ENCODE assay signal across 8 cellular contexts in the genomic region with DNA sequence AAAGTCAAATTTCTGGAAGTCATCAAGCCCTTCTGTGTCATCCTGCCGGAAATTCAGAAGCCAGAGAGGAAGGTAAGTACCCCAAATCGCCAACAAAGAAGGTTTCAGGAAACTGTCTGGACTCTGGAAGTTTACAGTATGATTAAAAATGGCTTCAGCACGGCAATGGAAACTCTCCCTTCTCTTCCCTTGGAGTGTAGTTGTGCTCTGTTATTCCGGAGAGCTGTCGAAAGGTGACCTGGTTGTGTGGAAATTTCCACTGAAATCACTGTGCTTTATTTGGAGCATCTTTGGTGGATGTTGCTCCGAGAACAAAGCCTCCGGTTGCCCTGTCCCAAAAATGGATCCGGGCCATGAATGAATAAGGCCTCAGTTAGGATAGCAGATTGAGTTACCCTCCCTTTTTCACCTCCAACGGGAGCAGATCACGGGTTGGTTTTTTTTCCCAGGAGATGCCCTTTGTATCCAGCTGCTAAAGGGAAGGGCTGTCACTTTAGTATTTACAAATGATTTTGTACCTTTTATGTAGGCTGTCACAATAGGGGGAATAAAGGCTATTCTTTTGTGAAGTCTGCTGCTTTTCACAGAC. TPM values are rescaled to one million over a fixed set of nuclear protein-coding genes. Genes with fewer than 3 reads are reported as not detected.
A peak's percentile ranks its signal among the peaks of the same experiment; 100 is the strongest.
DNase-seq lines count a peak whose midpoint lies in the region; ATAC-seq and TF ChIP-seq lines count a peak whose summit lies in the region.

No MANE protein-coding gene starts in this region.

- H3K27me3 Mint-ChIP-seq in neural progenitor cell (ENCODE audit: insufficient read depth, low read depth) = no peaks in the 10 kb centered on the region

- H3K27ac Mint-ChIP-seq in neural progenitor cell = peak overlapping the region; percentile 15

- H3K27me3 ChIP-seq in Peyer's patch = no peaks in the 10 kb centered on the region
- peaks cover 13% of the 10 kb centered on the region for H3K27me3 ChIP-seq in neural progenitor cell

- H3K9ac ChIP-seq in neural progenitor cell = peak overlapping the region; percentile 92

- H2AFZ ChIP-seq in neural progenitor cell (replicated peaks) = peak overlapping the region; percentile 81

- H3K9me3 Mint-ChIP-seq in neural progenitor cell = no peaks in the 10 kb centered on the region

- peak overlapping the region; percentile 92 to 98 (median 94) for H3K27ac ChIP-seq in Peyer's patch
- H3K27ac ChIP-seq in epithelial cell of prostate = peak overlapping the region; percentile 89
- H3K27ac ChIP-seq in neural progenitor cell = peak overlapping the region; percentile 59

- peaks cover 6% of the 10 kb centered on the region for H3K36me3 Mint-ChIP-seq in neural progenitor cell

- peaks cover 35% of the 10 kb centered on the region for H3K79me2 ChIP-seq in neural progenitor cell (ENCODE audit: low read depth)

- DNase-seq in Peyer's patch (no peak), epithelial cell of prostate (ENCODE audit: low read depth, low spot score) (no peak), neural progenitor cell (ENCODE audit: low spot score) (peak; percentile 9), H4 (ENCODE audit: low spot score) (no peak), GM19240 (ENCODE audit: insufficient read length, low spot score) (no peak), NCI-H1092 treated with DMSO at 0.1 percent for 48 hours (lab: John Stamatoyannopoulos, UW) (no peak)

- no peak for TF ChIP-seq CTCF in Peyer's patch (IDR thresholded peaks at IDR 0.05)
- no peak for TF ChIP-seq CTCF in neural progenitor cell (IDR thresholded peaks at IDR 0.05)

- H3K4me2 ChIP-seq in neural progenitor cell = peak overlapping the region; percentile 96

- peak in 1 of 2 donors; percentile 13 for TF ChIP-seq POLR2A in Peyer's patch (IDR thresholded peaks at IDR 0.05)

- peaks cover 0 to 34% (median 5%) of the 10 kb centered on the region in 4 donors for H3K4me1 ChIP-seq in Peyer's patch
- peaks cover 13% of the 10 kb centered on the region for H3K4me1 ChIP-seq in neural progenitor cell

- H3K4me1 Mint-ChIP-seq in neural progenitor cell = peaks cover 33% of the 10 kb centered on the region

- peaks cover 4% of the 10 kb centered on the region for H3F3A ChIP-seq in neural progenitor cell (ENCODE audit: low read depth)

- peaks cover 22% of the 10 kb centered on the region for H4K20me1 ChIP-seq in neural progenitor cell (ENCODE audit: low read depth)

- H3K36me3 ChIP-seq in Peyer's patch = peaks cover 0 to 28% (median 0%) of the 10 kb centered on the region in 3 donors
- no peaks in the 10 kb centered on the region for H3K36me3 ChIP-seq in neural progenitor cell

- no peaks in the 10 kb centered on the region for H3K9me3 ChIP-seq in Peyer's patch
- no peaks in the 10 kb centered on the region for H3K9me3 ChIP-seq in neural progenitor cell (ENCODE audit: low read depth)

- H3K4me3 Mint-ChIP-seq in neural progenitor cell = peak overlapping the region; percentile 97

- H3K4me3 ChIP-seq in Peyer's patch (peak overlapping the region; percentile 83 to 98 (median 91)), neural progenitor cell (peak overlapping the region; percentile 100)

- ATAC-seq in GM21528 (IDR thresholded peaks at IDR 0.05; ENCODE audit: low FRiP score, unreplicated experiment) = peak; percentile 12
- ATAC-seq in HG03342 (IDR thresholded peaks at IDR 0.05; ENCODE audit: unreplicated experiment) = no peak

RNA-seq across cellular contexts. Expression of a gene that starts 0.7 kb away (rescaled TPM):
- total RNA-seq in Peyer's patch (100 to 1,000 TPM in 3 of 4 donors, 10 to 100 TPM in 1; 75.1 to 139 (median 124) TPM), neural progenitor cell (ENCODE audit: low replicate concordance) (79.1 and 92.6 TPM in 2 replicates)
- total RNA-seq in H4 (2014; rRNA removed; shearing (Covaris generic)) = 314 and 320 TPM in 2 replicates
